Comparison of ENCODE assay signal across 1 cellular context in genomic region chr4:80184053-80184790, GRCh38.
TF ChIP-seq lines count a peak whose summit lies in the region.

No MANE protein-coding gene starts in this region.

TF ChIP-seq in GM12878, 131 proteins besides CTCF, POLR2A, EP300 and RAD21 (continued from another document and continues in another):
- TF ChIP-seq, protein P1, sequence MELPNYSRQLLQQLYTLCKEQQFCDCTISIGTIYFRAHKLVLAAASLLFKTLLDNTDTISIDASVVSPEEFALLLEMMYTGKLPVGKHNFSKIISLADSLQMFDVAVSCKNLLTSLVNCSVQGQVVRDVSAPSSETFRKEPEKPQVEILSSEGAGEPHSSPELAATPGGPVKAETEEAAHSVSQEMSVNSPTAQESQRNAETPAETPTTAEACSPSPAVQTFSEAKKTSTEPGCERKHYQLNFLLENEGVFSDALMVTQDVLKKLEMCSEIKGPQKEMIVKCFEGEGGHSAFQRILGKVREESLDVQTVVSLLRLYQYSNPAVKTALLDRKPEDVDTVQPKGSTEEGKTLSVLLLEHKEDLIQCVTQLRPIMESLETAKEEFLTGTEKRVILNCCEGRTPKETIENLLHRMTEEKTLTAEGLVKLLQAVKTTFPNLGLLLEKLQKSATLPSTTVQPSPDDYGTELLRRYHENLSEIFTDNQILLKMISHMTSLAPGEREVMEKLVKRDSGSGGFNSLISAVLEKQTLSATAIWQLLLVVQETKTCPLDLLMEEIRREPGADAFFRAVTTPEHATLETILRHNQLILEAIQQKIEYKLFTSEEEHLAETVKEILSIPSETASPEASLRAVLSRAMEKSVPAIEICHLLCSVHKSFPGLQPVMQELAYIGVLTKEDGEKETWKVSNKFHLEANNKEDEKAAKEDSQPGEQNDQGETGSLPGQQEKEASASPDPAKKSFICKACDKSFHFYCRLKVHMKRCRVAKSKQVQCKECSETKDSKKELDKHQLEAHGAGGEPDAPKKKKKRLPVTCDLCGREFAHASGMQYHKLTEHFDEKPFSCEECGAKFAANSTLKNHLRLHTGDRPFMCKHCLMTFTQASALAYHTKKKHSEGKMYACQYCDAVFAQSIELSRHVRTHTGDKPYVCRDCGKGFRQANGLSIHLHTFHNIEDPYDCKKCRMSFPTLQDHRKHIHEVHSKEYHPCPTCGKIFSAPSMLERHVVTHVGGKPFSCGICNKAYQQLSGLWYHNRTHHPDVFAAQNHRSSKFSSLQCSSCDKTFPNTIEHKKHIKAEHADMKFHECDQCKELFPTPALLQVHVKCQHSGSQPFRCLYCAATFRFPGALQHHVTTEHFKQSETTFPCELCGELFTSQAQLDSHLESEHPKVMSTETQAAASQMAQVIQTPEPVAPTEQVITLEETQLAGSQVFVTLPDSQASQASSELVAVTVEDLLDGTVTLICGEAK (IDR thresholded peaks at IDR 0.05; ENCODE audit: borderline replicate concordance): no peak
- TF ChIP-seq, protein P2, sequence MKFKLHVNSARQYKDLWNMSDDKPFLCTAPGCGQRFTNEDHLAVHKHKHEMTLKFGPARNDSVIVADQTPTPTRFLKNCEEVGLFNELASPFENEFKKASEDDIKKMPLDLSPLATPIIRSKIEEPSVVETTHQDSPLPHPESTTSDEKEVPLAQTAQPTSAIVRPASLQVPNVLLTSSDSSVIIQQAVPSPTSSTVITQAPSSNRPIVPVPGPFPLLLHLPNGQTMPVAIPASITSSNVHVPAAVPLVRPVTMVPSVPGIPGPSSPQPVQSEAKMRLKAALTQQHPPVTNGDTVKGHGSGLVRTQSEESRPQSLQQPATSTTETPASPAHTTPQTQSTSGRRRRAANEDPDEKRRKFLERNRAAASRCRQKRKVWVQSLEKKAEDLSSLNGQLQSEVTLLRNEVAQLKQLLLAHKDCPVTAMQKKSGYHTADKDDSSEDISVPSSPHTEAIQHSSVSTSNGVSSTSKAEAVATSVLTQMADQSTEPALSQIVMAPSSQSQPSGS (IDR thresholded peaks at IDR 0.05; ENCODE audit: low read length): no peak
- TF ChIP-seq CHD1 (IDR thresholded peaks at IDR 0.05; ENCODE audit: low read depth, low read length) (no peak), SUZ12 (IDR thresholded peaks at IDR 0.05; ENCODE audit: unreplicated experiment) (no peak), EZH2 (IDR thresholded peaks at IDR 0.05; ENCODE audit: borderline replicate concordance, control insufficient read depth, low read depth, low read length) (no peak), JUNB (IDR thresholded peaks at IDR 0.05) (no peak), CUX1 (IDR thresholded peaks at IDR 0.05; ENCODE audit: insufficient replicate concordance, low read depth, low read length) (no peak), STAT3 (IDR thresholded peaks at IDR 0.05; ENCODE audit: low read depth, low read length) (no peak), POU2F2 (IDR thresholded peaks at IDR 0.05; ENCODE audit: borderline replicate concordance, low read depth, low read length) (no peak; the same call in 2 of the 3 replicates), MLLT1 (IDR thresholded peaks at IDR 0.05) (peak; percentile 84), STAT1 (conservative IDR thresholded peaks at IDR 0.05) (no peak), TCF7 (IDR thresholded peaks at IDR 0.05; ENCODE audit: borderline replicate concordance) (no peak), ZNF24 (IDR thresholded peaks at IDR 0.05) (no peak), IRF3 (IDR thresholded peaks at IDR 0.05) (no peak), EED (IDR thresholded peaks at IDR 0.05; ENCODE audit: low read depth) (peak; percentile 12; the same call in 1 of the 2 replicates), DPF2 (IDR thresholded peaks at IDR 0.05) (0 out of 2 replicates have a peak, but pooled peaks have one; percentile 40), RFX5 (IDR thresholded peaks at IDR 0.05; ENCODE audit: low read depth, low read length) (no peak), IKZF2 (IDR thresholded peaks at IDR 0.05) (peak in 1 of 2 experiments; percentile 60; a peak in 2 of 4 replicates), MYB (IDR thresholded peaks at IDR 0.05; ENCODE audit: borderline replicate concordance, low read depth, low read length) (no peak), FOS (IDR thresholded peaks at IDR 0.05; ENCODE audit: borderline replicate concordance, extremely low read depth, insufficient read length) (no peak), HCFC1 (IDR thresholded peaks at IDR 0.05; ENCODE audit: low read length) (no peak), RUNX3 (IDR thresholded peaks at IDR 0.05; ENCODE audit: low read length) (0 out of 2 replicates have a peak, but pooled peaks have one; percentile 23), SIN3A (IDR thresholded peaks at IDR 0.05; ENCODE audit: low read depth, low read length) (no peak), ZNF207 (IDR thresholded peaks at IDR 0.05; ENCODE audit: borderline replicate concordance) (no peak), TARDBP (IDR thresholded peaks at IDR 0.05; ENCODE audit: borderline replicate concordance) (no peak), CREB1 (IDR thresholded peaks at IDR 0.05; ENCODE audit: low read depth) (no peak), NBN (IDR thresholded peaks at IDR 0.05) (peak; percentile 92; the same call in 1 of the 2 replicates), SMARCA5 (IDR thresholded peaks at IDR 0.05) (peak; percentile 93), MYC (IDR thresholded peaks at IDR 0.05; ENCODE audit: insufficient read depth, insufficient read length, insufficient replicate concordance, low read length, severe bottlenecking) (no peak), SREBF2 (IDR thresholded peaks at IDR 0.05; ENCODE audit: low read length) (no peak), MEF2A (IDR thresholded peaks at IDR 0.05; ENCODE audit: insufficient read depth, low read depth, low read length) (no peak), FOXK2 (IDR thresholded peaks at IDR 0.05) (no peak), NFXL1 (IDR thresholded peaks at IDR 0.05; ENCODE audit: borderline replicate concordance) (no peak), JUND (IDR thresholded peaks at IDR 0.05; ENCODE audit: low read depth, low read length) (no peak), HDAC6 (IDR thresholded peaks at IDR 0.05; ENCODE audit: unreplicated experiment) (no peak), KDM1A (IDR thresholded peaks at IDR 0.05; ENCODE audit: borderline replicate concordance) (no peak), TCF12 (IDR thresholded peaks at IDR 0.05; ENCODE audit: low read depth, low read length) (no peak), LARP7 (IDR thresholded peaks at IDR 0.05) (peak; percentile 70), BCL11A (IDR thresholded peaks at IDR 0.05; ENCODE audit: low read depth, low read length) (no peak), GABPA (IDR thresholded peaks at IDR 0.05; ENCODE audit: low read depth) (no peak), FOXM1 (IDR thresholded peaks at IDR 0.05; ENCODE audit: low read depth, low read length) (no peak; the same call in 1 of the 2 replicates), NFYA (IDR thresholded peaks at IDR 0.05; ENCODE audit: borderline replicate concordance, low read depth, low read length) (no peak)
- TF ChIP-seq, protein P3, sequence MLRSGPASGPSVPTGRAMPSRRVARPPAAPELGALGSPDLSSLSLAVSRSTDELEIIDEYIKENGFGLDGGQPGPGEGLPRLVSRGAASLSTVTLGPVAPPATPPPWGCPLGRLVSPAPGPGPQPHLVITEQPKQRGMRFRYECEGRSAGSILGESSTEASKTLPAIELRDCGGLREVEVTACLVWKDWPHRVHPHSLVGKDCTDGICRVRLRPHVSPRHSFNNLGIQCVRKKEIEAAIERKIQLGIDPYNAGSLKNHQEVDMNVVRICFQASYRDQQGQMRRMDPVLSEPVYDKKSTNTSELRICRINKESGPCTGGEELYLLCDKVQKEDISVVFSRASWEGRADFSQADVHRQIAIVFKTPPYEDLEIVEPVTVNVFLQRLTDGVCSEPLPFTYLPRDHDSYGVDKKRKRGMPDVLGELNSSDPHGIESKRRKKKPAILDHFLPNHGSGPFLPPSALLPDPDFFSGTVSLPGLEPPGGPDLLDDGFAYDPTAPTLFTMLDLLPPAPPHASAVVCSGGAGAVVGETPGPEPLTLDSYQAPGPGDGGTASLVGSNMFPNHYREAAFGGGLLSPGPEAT (IDR thresholded peaks at IDR 0.05; ENCODE audit: low read depth): 0 out of 2 replicates have a peak, but pooled peaks have one; percentile 44
- TF ChIP-seq, protein P4, sequence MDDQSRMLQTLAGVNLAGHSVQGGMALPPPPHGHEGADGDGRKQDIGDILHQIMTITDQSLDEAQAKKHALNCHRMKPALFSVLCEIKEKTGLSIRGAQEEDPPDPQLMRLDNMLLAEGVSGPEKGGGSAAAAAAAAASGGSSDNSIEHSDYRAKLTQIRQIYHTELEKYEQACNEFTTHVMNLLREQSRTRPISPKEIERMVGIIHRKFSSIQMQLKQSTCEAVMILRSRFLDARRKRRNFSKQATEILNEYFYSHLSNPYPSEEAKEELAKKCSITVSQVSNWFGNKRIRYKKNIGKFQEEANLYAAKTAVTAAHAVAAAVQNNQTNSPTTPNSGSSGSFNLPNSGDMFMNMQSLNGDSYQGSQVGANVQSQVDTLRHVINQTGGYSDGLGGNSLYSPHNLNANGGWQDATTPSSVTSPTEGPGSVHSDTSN (IDR thresholded peaks at IDR 0.05; ENCODE audit: insufficient replicate concordance, low read depth, low read length): no peak
- TF ChIP-seq, protein P5, sequence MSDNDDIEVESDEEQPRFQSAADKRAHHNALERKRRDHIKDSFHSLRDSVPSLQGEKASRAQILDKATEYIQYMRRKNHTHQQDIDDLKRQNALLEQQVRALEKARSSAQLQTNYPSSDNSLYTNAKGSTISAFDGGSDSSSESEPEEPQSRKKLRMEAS (IDR thresholded peaks at IDR 0.05; ENCODE audit: low read depth, low read length): no peak
- TF ChIP-seq, protein P6, sequence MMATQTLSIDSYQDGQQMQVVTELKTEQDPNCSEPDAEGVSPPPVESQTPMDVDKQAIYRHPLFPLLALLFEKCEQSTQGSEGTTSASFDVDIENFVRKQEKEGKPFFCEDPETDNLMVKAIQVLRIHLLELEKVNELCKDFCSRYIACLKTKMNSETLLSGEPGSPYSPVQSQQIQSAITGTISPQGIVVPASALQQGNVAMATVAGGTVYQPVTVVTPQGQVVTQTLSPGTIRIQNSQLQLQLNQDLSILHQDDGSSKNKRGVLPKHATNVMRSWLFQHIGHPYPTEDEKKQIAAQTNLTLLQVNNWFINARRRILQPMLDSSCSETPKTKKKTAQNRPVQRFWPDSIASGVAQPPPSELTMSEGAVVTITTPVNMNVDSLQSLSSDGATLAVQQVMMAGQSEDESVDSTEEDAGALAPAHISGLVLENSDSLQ (IDR thresholded peaks at IDR 0.05): no peak
- TF ChIP-seq, protein P7, sequence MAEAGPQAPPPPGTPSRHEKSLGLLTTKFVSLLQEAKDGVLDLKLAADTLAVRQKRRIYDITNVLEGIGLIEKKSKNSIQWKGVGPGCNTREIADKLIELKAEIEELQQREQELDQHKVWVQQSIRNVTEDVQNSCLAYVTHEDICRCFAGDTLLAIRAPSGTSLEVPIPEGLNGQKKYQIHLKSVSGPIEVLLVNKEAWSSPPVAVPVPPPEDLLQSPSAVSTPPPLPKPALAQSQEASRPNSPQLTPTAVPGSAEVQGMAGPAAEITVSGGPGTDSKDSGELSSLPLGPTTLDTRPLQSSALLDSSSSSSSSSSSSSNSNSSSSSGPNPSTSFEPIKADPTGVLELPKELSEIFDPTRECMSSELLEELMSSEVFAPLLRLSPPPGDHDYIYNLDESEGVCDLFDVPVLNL (IDR thresholded peaks at IDR 0.05; ENCODE audit: low read depth, low read length): no peak
